17 cellular contexts compared by ENCODE assay signal in genomic region chr12:33634544-33634943, GRCh38.
DNase-seq lines count a peak whose midpoint lies in the region; ATAC-seq and TF ChIP-seq lines count a peak whose summit lies in the region.
"Had no signal": no experiment of that assay in that cellular context is flagged by ENCODE, and none has a peak within 500 bp of the region (broad histone marks: within the 10 kb centered on the region; RNA-seq: fewer than 3 reads in every experiment).

No MANE protein-coding gene starts in this region.

- H3K4me1 ChIP-seq in heart right ventricle, result no peaks in the 10 kb centered on the region
- H3K4me1 ChIP-seq: left lung, right lobe of liver, uterus had no signal

- 68 to 72% methylated on average over 3 of the region's 3 CpGs for WGBS in heart right ventricle, 2 donors

- H3K27ac ChIP-seq in heart right ventricle, result no peak overlapping the region
- H3K27ac ChIP-seq: left lung, right lobe of liver, uterus had no signal

- H3K9me3 ChIP-seq in heart right ventricle, result no peaks in the 10 kb centered on the region
- H3K9me3 ChIP-seq: right lobe of liver, uterus had no signal

- peak; percentile 53 for ATAC-seq in HG02763 (IDR thresholded peaks at IDR 0.05; ENCODE audit: unreplicated experiment)
- no peak for ATAC-seq in heart right ventricle
- ATAC-seq: left lung, right lobe of liver had no signal

- intact Hi-C loops in heart right ventricle (cut with DNase I), result no loop called here

- H3K36me3 ChIP-seq in heart right ventricle, result no peaks in the 10 kb centered on the region
- H3K36me3 ChIP-seq: left lung, right lobe of liver, uterus had no signal

- DNase-seq in SIG-M5 treated with dmso at 0.1 percent for 504 hours (lab: John Stamatoyannopoulos, UW; ENCODE audit: unreplicated experiment), result peak; percentile 41
- DNase-seq in SIG-M5 (lab: John Stamatoyannopoulos, UW), result no peak
- DNase-seq in NOMO-1 (lab: John Stamatoyannopoulos, UW; ENCODE audit: unreplicated experiment in 2 of 2), result peak; percentile 34 to 76
- DNase-seq in germinal center (ENCODE audit: low spot score), result no peak
- DNase-seq in occipital lobe (lab: John Stamatoyannopoulos, UW), result no peak
- DNase-seq in heart right ventricle, result no peak
- no peak for DNase-seq in NCI-H345 (lab: John Stamatoyannopoulos, UW)
- DNase-seq: activated CD4-positive, alpha-beta T cell treated with anti-CD3 and anti-CD28 coated beads for 1 hour; HFFc6; immature natural killer cell; left lung; midbrain; NCI-H146; right lobe of liver; SW 1271; uterus had no signal

- H3K4me3 ChIP-seq in heart right ventricle, result no peak overlapping the region
- H3K4me3 ChIP-seq: left lung, right lobe of liver, uterus had no signal

- H3K27me3 ChIP-seq in heart right ventricle, result no peaks in the 10 kb centered on the region
- H3K27me3 ChIP-seq: left lung, right lobe of liver, uterus had no signal

- TF ChIP-seq CTCF in heart right ventricle (IDR thresholded peaks at IDR 0.05), result no peak

Comparison
In these comparisons a context has a peak if more than half of its experiments do, and no peak if none do; other contexts are left out.
1. DNase-seq: peak in SIG-M5 treated with dmso at 0.1 percent for 504 hours (single experiment) and NOMO-1 (2 of 2); none in SIG-M5 (single experiment), germinal center (single experiment), occipital lobe (single experiment), heart right ventricle (0 of 2) and NCI-H345 (single experiment).